In the genomic region with DNA sequence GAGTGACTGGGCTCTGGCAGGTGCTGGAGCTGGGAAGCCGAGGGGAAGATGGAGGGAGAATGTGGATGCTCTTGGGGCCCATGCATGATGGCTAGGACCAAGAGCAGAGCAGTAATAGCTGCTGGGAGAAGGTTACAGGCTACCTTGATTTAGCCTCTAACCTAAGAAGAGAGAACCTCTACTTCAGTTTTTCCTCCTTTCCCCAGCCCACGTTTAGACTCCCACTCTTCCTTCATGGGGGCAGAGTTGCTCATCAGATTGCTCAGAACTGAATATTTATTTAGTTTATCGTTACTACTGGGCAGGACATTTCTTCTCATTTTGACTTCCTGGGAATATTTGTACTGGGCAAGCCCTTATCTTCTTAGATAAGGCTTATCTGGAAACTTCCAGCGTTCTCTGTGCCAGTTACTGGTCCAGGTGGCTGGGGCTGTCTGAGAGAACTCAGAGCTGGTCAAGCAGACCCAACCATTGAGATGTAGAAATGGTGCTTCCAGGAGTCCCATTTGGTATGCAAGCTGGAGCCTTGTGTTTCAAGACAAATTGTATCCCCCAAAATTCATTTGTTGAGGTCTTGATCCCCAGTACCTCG, we compare ENCODE assay signal across 17 cellular contexts.
"Had no signal": no experiment of that assay in that cellular context is flagged by ENCODE, and none has a peak within 500 bp of the region (broad histone marks: within the 10 kb centered on the region; RNA-seq: fewer than 3 reads in every experiment).

No MANE protein-coding gene starts in this region.

- H2AFZ ChIP-seq: parathyroid adenoma had no signal

- H3K4me3 ChIP-seq: coronary artery, gastrocnemius medialis, heart right ventricle, left ventricle myocardium inferior, psoas muscle, right lobe of liver, suprapubic skin, tibial artery, upper lobe of left lung, uterus had no signal

- H3K9ac ChIP-seq: parathyroid adenoma had no signal

- H3K4me1 ChIP-seq: gastrocnemius medialis, left ventricle myocardium inferior, psoas muscle, right lobe of liver, suprapubic skin, tibial artery, upper lobe of left lung, uterus had no signal

- H3K4me3 Mint-ChIP-seq: naive thymus-derived CD8-positive, alpha-beta T cell had no signal

- H3K79me2 ChIP-seq: parathyroid adenoma had no signal

- H3K9me3 ChIP-seq: gastrocnemius medialis, right lobe of liver, uterus had no signal

- ATAC-seq: esophagus mucosa; gastrocnemius medialis; heart right ventricle; left cardiac atrium; naive thymus-derived CD8-positive, alpha-beta T cell; psoas muscle had no signal

- H3K27ac Mint-ChIP-seq: naive thymus-derived CD8-positive, alpha-beta T cell had no signal

- H3K27ac ChIP-seq: coronary artery, gastrocnemius medialis, heart right ventricle, left ventricle myocardium inferior, parathyroid adenoma, psoas muscle, right lobe of liver, suprapubic skin, tibial artery, upper lobe of left lung, uterus had no signal

- H3K27me3 ChIP-seq: gastrocnemius medialis, heart right ventricle, right lobe of liver, tibial artery, upper lobe of left lung, uterus had no signal

- DNase-seq: effector CD4-positive, alpha-beta T cell; gastrocnemius medialis; heart right ventricle; left cardiac atrium; left ventricle myocardium inferior; mesendoderm; naive thymus-derived CD8-positive, alpha-beta T cell; psoas muscle; right lobe of liver; stimulated activated naive CD4-positive, alpha-beta T cell treated with Interleukin-2 at 50 U/mL for 16 hours; tibial artery; upper lobe of left lung; uterus had no signal

- H3K36me3 ChIP-seq: gastrocnemius medialis, heart right ventricle, left ventricle myocardium inferior, right lobe of liver, suprapubic skin, tibial artery, upper lobe of left lung, uterus had no signal
